Comparison of ENCODE assay signal across 26 cellular contexts in the genomic region with DNA sequence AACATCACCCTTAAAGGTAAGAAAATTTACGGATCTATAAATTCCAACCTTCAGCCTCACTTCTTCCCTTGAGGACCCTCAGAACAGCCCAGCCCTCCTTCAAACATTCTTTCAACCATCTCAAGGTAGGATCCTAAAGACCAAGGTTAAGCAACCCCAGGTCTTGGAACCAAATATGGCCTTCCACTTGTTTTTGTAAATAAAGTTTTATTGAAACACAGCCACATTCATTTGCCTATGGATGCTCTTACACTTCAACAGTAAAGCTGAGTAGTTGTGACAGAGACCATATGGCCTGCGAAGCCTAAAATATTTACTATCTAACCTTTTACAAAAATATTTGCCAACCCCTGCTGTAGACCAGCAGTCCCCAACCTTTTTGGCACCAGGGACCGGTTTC.
"Had no signal": no experiment of that assay in that cellular context is flagged by ENCODE, and none has a peak within 500 bp of the region (broad histone marks: within the 10 kb centered on the region; RNA-seq: fewer than 3 reads in every experiment).

No MANE protein-coding gene starts in this region.

- H3K36me3 ChIP-seq: stomach, suprapubic skin, thoracic aorta, thyroid gland, tibial artery, tibial nerve, transverse colon, upper lobe of left lung, upper lobe of right lung, uterus, vagina had no signal

- H3K4me3 ChIP-seq: stomach, suprapubic skin, testis, thoracic aorta, thyroid gland, tibial artery, tibial nerve, transverse colon, upper lobe of left lung, upper lobe of right lung, uterus, vagina had no signal

- H3K27ac ChIP-seq: stomach, suprapubic skin, testis, thoracic aorta, thyroid gland, tibial artery, tibial nerve, transverse colon, upper lobe of left lung, upper lobe of right lung, uterus, vagina had no signal

- FAIRE-seq: urothelium cell line had no signal

- DNase-seq: stimulated activated CD4-positive, alpha-beta T cell treated with anti-CD3 and anti-CD28 coated beads, Interleukin-2, amount 100 ng/mL, for 48 hours; stimulated activated CD4-positive, alpha-beta T cell treated with anti-CD3 and anti-CD28 coated beads, Interleukin-4, amount 100 ng/mL, for 1 hour; stimulated activated CD4-positive, alpha-beta T cell treated with anti-CD3 and anti-CD28 coated beads, Interleukin-4, amount 100 ng/mL, for 24 hours; stimulated activated CD4-positive, alpha-beta T cell treated with anti-CD3 and anti-CD28 coated beads, Interleukin-4, amount 100 ng/mL, for 4 hours; stimulated activated CD8-positive, alpha-beta memory T cell treated with anti-CD3 and anti-CD28 coated beads, Interleukin-4, amount 100 ng/mL, for 48 hours; stimulated activated naive B cell treated with anti-CD40 and anti-IgM and Interleukin-4, amounts not matched to agents 10 μg/mL and 1 μg/mL and 100 μg/mL, for 72 hours; stimulated activated naive CD4-positive, alpha-beta T cell; stimulated activated naive CD4-positive, alpha-beta T cell treated with Interleukin-2 at 50 U/mL for 16 hours; stimulated activated naive CD8-positive, alpha-beta T cell treated with anti-CD3 and anti-CD28 coated beads, Interleukin-15, amount 100 ng/mL, for 72 hours; stimulated activated naive CD8-positive, alpha-beta T cell treated with anti-CD3 and anti-CD28 coated beads, Interleukin-15, Interleukin-2, amounts not matched to agents 100 U/mL and 50 U/mL, for 24 hours; stomach; testis; thyroid gland; tibial artery; transverse colon; trophoblast cell; upper lobe of left lung; upper lobe of right lung; uterus had no signal

- H3K4me1 ChIP-seq: stomach, suprapubic skin, testis, thyroid gland, tibial artery, tibial nerve, transverse colon, upper lobe of left lung, upper lobe of right lung, uterus, vagina had no signal

- ATAC-seq: stimulated activated effector memory CD8-positive, alpha-beta T cell treated with anti-CD3 and anti-CD28 coated beads, Interleukin-12 subunit alpha, Interleukin-12 subunit beta, amount 100 ng/mL, for 72 hours; stimulated activated memory B cell treated with anti-CD40 and anti-IgM and Interleukin-4, amounts not matched to agents 10 μg/mL and 1 μg/mL and 100 μg/mL, for 72 hours; stimulated activated naive B cell treated with anti-CD40 and anti-IgM and Interleukin-4, amounts not matched to agents 10 μg/mL and 1 μg/mL and 100 μg/mL, for 72 hours; stimulated activated naive CD8-positive, alpha-beta T cell treated with anti-CD3 and anti-CD28 coated beads, Interleukin-15, amount 100 ng/mL, for 72 hours; stimulated activated naive CD8-positive, alpha-beta T cell treated with anti-CD3 and anti-CD28 coated beads, Interleukin-15, Interleukin-2, amounts not matched to agents 100 U/mL and 50 U/mL, for 24 hours; upper lobe of right lung had no signal

- H3K27me3 ChIP-seq: testis, thyroid gland, tibial nerve, transverse colon, upper lobe of left lung, uterus, vagina had no signal

- H3K9me3 ChIP-seq: stomach, suprapubic skin, testis, thoracic aorta, thyroid gland, tibial artery, tibial nerve, transverse colon, upper lobe of left lung, upper lobe of right lung, uterus, vagina had no signal
